In the genomic region with DNA sequence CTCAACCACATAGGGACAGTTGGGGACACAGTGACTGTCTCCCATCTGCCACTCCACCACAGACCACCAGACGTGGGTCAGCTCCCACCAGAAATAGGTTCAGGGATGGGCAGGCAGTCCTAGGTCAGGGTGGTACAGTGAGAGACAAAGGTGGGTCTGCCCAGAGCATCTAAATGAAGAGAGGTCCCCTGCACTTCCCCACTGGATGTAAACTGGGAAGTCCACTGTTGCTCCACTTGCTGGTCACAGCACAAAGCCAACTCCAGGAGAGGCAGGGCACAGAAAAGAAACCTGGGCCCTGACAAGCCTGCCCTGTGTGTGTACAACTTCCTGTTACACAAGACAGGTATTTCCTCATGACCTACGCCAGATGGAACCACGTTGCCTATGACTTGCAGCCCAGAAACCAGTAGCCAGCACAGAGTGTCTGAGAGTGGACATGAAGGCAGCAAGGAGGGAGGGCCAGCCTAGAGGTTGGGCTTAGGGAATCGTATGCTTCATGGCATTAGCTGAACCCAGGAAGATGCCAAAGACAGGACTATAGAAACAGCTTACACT, we compare ENCODE assay signal across 15 cellular contexts.
DNase-seq lines count a peak whose midpoint lies in the region; ATAC-seq and TF ChIP-seq lines count a peak whose summit lies in the region.
"Had no signal": no experiment of that assay in that cellular context is flagged by ENCODE, and none has a peak within 500 bp of the region (broad histone marks: within the 10 kb centered on the region; RNA-seq: fewer than 3 reads in every experiment).

No MANE protein-coding gene starts in this region.

- POLR2A ChIA-PET in activated CD8-positive, alpha-beta T cell treated with anti-CD3 and anti-CD28 coated beads, Interleukin-2, amount 10 ng/mL, durations not matched to agents 7 days and 5 days (lab: Charles Lee) = no interaction called here

- H3K4me3 ChIP-seq in HL-60 (replicated peaks; ENCODE audit: insufficient read depth, low read length) (no peak overlapping the region), right lobe of liver (no peak overlapping the region), ascending aorta (no peak overlapping the region)
- H3K4me3 ChIP-seq: dorsolateral prefrontal cortex, HAP-1 had no signal

- no peak for TF ChIP-seq POLR2A in right lobe of liver (IDR thresholded peaks at IDR 0.05)

- H3K4me3 Mint-ChIP-seq in CD14-positive monocyte = no peak overlapping the region
- no peak overlapping the region for H3K4me3 Mint-ChIP-seq in activated CD8-positive, alpha-beta T cell treated with anti-CD3 and anti-CD28 coated beads, Interleukin-2, amount 10 ng/mL, durations not matched to agents 7 days and 5 days

- H3K4me1 Mint-ChIP-seq in CD14-positive monocyte = peaks cover 37% of the 10 kb centered on the region
- H3K4me1 Mint-ChIP-seq in activated CD8-positive, alpha-beta T cell treated with anti-CD3 and anti-CD28 coated beads, Interleukin-2, amount 10 ng/mL, durations not matched to agents 7 days and 5 days (ENCODE audit: low read depth) = peaks cover 60% of the 10 kb centered on the region

- peak overlapping the region; percentile 72 to 94 (median 89) for H3K27ac Mint-ChIP-seq in CD14-positive monocyte
- H3K27ac Mint-ChIP-seq in activated CD8-positive, alpha-beta T cell treated with anti-CD3 and anti-CD28 coated beads, Interleukin-2, amount 10 ng/mL, durations not matched to agents 7 days and 5 days = peak overlapping the region; percentile 74

- peaks cover 0 to 8% (median 1%) of the 10 kb centered on the region in 3 donors for H3K27me3 Mint-ChIP-seq in CD14-positive monocyte (ENCODE audit: low read depth in 3 of 3)
- H3K27me3 Mint-ChIP-seq in activated CD8-positive, alpha-beta T cell treated with anti-CD3 and anti-CD28 coated beads, Interleukin-2, amount 10 ng/mL, durations not matched to agents 7 days and 5 days (ENCODE audit: low read depth) = no peaks in the 10 kb centered on the region

- H3K4me1 ChIP-seq in right lobe of liver (no peaks in the 10 kb centered on the region), ascending aorta (no peaks in the 10 kb centered on the region)

- CTCF ChIA-PET in activated CD8-positive, alpha-beta T cell treated with anti-CD3 and anti-CD28 coated beads, Interleukin-2, amount 10 ng/mL, durations not matched to agents 7 days and 5 days (lab: Charles Lee) = no interaction called here

- H3K36me3 Mint-ChIP-seq in CD14-positive monocyte = peaks cover 0 to 15% of the 10 kb centered on the region in 2 donors
- H3K36me3 Mint-ChIP-seq in activated CD8-positive, alpha-beta T cell treated with anti-CD3 and anti-CD28 coated beads, Interleukin-2, amount 10 ng/mL, durations not matched to agents 7 days and 5 days (ENCODE audit: low read depth) = peaks cover 8% of the 10 kb centered on the region

- no peak for TF ChIP-seq CTCF in CD14-positive monocyte (IDR thresholded peaks at IDR 0.05)
- TF ChIP-seq CTCF in HL-60 (IDR thresholded peaks at IDR 0.05; ENCODE audit: insufficient read depth, low read length) = no peak
- no peak for TF ChIP-seq CTCF in right lobe of liver (IDR thresholded peaks at IDR 0.05)
- no peak for TF ChIP-seq CTCF in ascending aorta (IDR thresholded peaks at IDR 0.05)

- DNase-seq in CD14-positive monocyte (ENCODE audit: low spot score) = peak; percentile 76
- peak; percentile 65 to 94 for DNase-seq in HL-60 (ENCODE audit: low read depth in 1 of 2, low spot score in 1 of 2)
- DNase-seq in activated CD8-positive, alpha-beta T cell treated with anti-CD3 and anti-CD28 coated beads, Interleukin-2, amount 10 ng/mL, durations not matched to agents 7 days and 5 days = peak; percentile 27
- DNase-seq in right lobe of liver = peak in 1 of 3 donors; percentile 47
- DNase-seq in ascending aorta (ENCODE audit: low spot score in 2 of 2) = no peak
- DNase-seq: activated gamma-delta T cell, COR-L47, dorsolateral prefrontal cortex, Karpas-422, left cardiac atrium, NCI-H2171 had no signal

- H3K27me3 ChIP-seq in HL-60 (ENCODE audit: insufficient read depth, poor library complexity, severe bottlenecking) (no peaks in the 10 kb centered on the region), right lobe of liver (no peaks in the 10 kb centered on the region), ascending aorta (no peaks in the 10 kb centered on the region)

- WGBS in right lobe of liver (ENCODE audit: insufficient coverage, low coverage, low lambda C conversion rate, missing lambda C conversion rate) = 58% methylated on average over 2 of the region's 4 CpGs

- intact Hi-C loops in CD14-positive monocyte (cut with micrococcal nuclease) (no loop called here), right lobe of liver (cut with DNase I) (no loop called here), ascending aorta (cut with DNase I) (no loop called here)

- H3K27ac ChIP-seq in HL-60 (replicated peaks) (peak overlapping the region; percentile 64), right lobe of liver (no peak overlapping the region), ascending aorta (no peak overlapping the region)
- H3K27ac ChIP-seq: dorsolateral prefrontal cortex had no signal

- no peaks in the 10 kb centered on the region for H3K9me3 Mint-ChIP-seq in CD14-positive monocyte
- H3K9me3 Mint-ChIP-seq in activated CD8-positive, alpha-beta T cell treated with anti-CD3 and anti-CD28 coated beads, Interleukin-2, amount 10 ng/mL, durations not matched to agents 7 days and 5 days (ENCODE audit: insufficient read depth) = no peaks in the 10 kb centered on the region

- ATAC-seq in activated CD8-positive, alpha-beta T cell treated with anti-CD3 and anti-CD28 coated beads, Interleukin-2, amount 10 ng/mL, durations not matched to agents 7 days and 5 days = peak; percentile 78
- ATAC-seq in right lobe of liver (peak; percentile 53 to 74 (median 70)), HG02884 (IDR thresholded peaks at IDR 0.05; ENCODE audit: unreplicated experiment) (no peak), HG03457 (IDR thresholded peaks at IDR 0.05; ENCODE audit: unreplicated experiment) (no peak), HG03280 (IDR thresholded peaks at IDR 0.05; ENCODE audit: unreplicated experiment) (no peak)

- H3K36me3 ChIP-seq in right lobe of liver = no peaks in the 10 kb centered on the region
- no peaks in the 10 kb centered on the region for H3K36me3 ChIP-seq in ascending aorta
- H3K36me3 ChIP-seq: HAP-1 had no signal

- H3K9me3 ChIP-seq in right lobe of liver (no peaks in the 10 kb centered on the region), ascending aorta (no peaks in the 10 kb centered on the region)
- H3K9me3 ChIP-seq: HAP-1 had no signal

Comparison
In these comparisons a context has a peak if more than half of its experiments do, and no peak if none do; other contexts are left out.
1. DNase-seq: peak in CD14-positive monocyte (single experiment), HL-60 (2 of 2) and activated CD8-positive, alpha-beta T cell treated with anti-CD3 and anti-CD28 coated beads, Interleukin-2, amount 10 ng/mL, durations not matched to agents 7 days and 5 days (single experiment); none in ascending aorta (0 of 2).
2. ATAC-seq: peak in activated CD8-positive, alpha-beta T cell treated with anti-CD3 and anti-CD28 coated beads, Interleukin-2, amount 10 ng/mL, durations not matched to agents 7 days and 5 days (single experiment) and right lobe of liver (4 of 4); none in HG02884 (single experiment), HG03457 (single experiment) and HG03280 (single experiment).